ENCODE assay signal across 1 cellular context in genomic region chr2:235003096-235003775, GRCh38.
TF ChIP-seq lines count a peak whose summit lies in the region.

No MANE protein-coding gene starts in this region.

TF ChIP-seq in IMR-90, 13 proteins besides CTCF, POLR2A, EP300 and RAD21:
- TF ChIP-seq SMC3 (IDR thresholded peaks at IDR 0.05; ENCODE audit: low read depth, low read length): no peak
- no peak for TF ChIP-seq CEBPB (IDR thresholded peaks at IDR 0.05; ENCODE audit: low read depth, low read length)
